In the genomic region with DNA sequence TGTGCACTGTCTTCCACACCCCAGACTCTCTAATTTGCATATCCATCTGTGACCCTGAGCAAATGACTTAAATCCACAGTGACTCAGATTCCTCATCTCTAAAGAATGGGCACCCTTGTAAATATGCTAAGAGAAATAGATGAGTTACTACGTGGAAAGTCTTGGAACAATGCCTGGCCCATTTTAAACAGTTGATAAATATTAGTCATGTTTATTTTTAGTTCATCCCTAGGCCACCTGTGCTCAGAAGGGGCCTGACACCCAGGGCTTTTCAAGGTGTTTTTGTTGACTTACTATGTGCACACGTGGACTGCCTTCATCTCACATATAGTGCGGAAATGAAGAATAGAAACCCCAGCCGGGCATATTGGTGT, we compare ENCODE assay signal across 9 cellular contexts. TPM values are rescaled to one million over a fixed set of nuclear protein-coding genes. Genes with fewer than 3 reads are reported as not detected.
DNase-seq lines count a peak whose midpoint lies in the region; ATAC-seq and TF ChIP-seq lines count a peak whose summit lies in the region.
"Had no signal": no experiment of that assay in that cellular context is flagged by ENCODE, and none has a peak within 500 bp of the region (broad histone marks: within the 10 kb centered on the region; RNA-seq: fewer than 3 reads in every experiment).

No MANE protein-coding gene starts in this region.

- H3K9ac ChIP-seq in liver (ENCODE audit: low read depth in 1 of 2, low read length in 2 of 2): no peak overlapping the region

- peak overlapping the region in 1 of 2 donors; percentile 40 for H3K27ac ChIP-seq in liver (ENCODE audit: low read depth in 1 of 2, low read length in 2 of 2)

- ATAC-seq in natural killer cell (no peak), HG02981 (IDR thresholded peaks at IDR 0.05; ENCODE audit: unreplicated experiment) (no peak), GM21390 (IDR thresholded peaks at IDR 0.05; ENCODE audit: unreplicated experiment) (no peak)

- intact Hi-C loops in natural killer cell (cut with micrococcal nuclease): loop anchor here (5.0 kb wide), 1 partner anchor 292 kb away; no protein-coding TSS in a partner anchor

- no peak overlapping the region for H3K4me3 Mint-ChIP-seq in natural killer cell

- DNase-seq in BJ (ENCODE audit: low read depth) (peak; percentile 95), LNCaP clone FGC (ENCODE audit: low read depth) (peak; percentile 75), astrocyte of the hippocampus (ENCODE audit: low read depth, low spot score) (peak; percentile 89), natural killer cell (no peak)
- DNase-seq in activated CD4-positive, alpha-beta T cell treated with anti-CD3 and anti-CD28 coated beads for 4 hours: no peak

- CTCF ChIA-PET in BJ (lab: Yijun Ruan, JAX): no interaction called here

- H3K4me1 Mint-ChIP-seq in natural killer cell: peaks cover 6 to 17% of the 10 kb centered on the region in 2 donors

- H3K27me3 ChIP-seq in BJ (ENCODE audit: control insufficient read depth, insufficient read depth, low read length): no peaks in the 10 kb centered on the region
- H3K27me3 ChIP-seq in liver (ENCODE audit: control insufficient read depth in 4 of 4, insufficient read depth in 4 of 4, low read length in 3 of 4): no peaks in the 10 kb centered on the region

- H3K27me3 Mint-ChIP-seq in natural killer cell (ENCODE audit: low read depth in 2 of 2): peaks cover 13 to 18% of the 10 kb centered on the region in 2 donors

- H3K4me3 ChIP-seq in BJ (ENCODE audit: low read depth, low read length): no peak overlapping the region
- no peak overlapping the region for H3K4me3 ChIP-seq in LNCaP clone FGC (ENCODE audit: low read depth, low read length)
- no peak overlapping the region for H3K4me3 ChIP-seq in liver (ENCODE audit: low read depth in 1 of 3, low read length in 3 of 3)

- H3K9me3 Mint-ChIP-seq in natural killer cell: peaks cover 0 to 2% of the 10 kb centered on the region in 2 donors

- TF ChIP-seq RAD21 in liver (IDR thresholded peaks at IDR 0.05): no peak

- H3K36me3 ChIP-seq in BJ (ENCODE audit: control insufficient read depth, insufficient read depth, low read length) (no peaks in the 10 kb centered on the region), liver (ENCODE audit: control insufficient read depth in 4 of 4, insufficient read depth in 3 of 4, low read depth in 1 of 4, low read length in 3 of 4) (no peaks in the 10 kb centered on the region)

- TF ChIP-seq CTCF in BJ (IDR thresholded peaks at IDR 0.05; ENCODE audit: insufficient read depth, low read depth, low read length) (no peak), LNCaP clone FGC (IDR thresholded peaks at IDR 0.05; ENCODE audit: control insufficient read depth, extremely low read depth, insufficient read depth) (no peak), liver (IDR thresholded peaks at IDR 0.05; ENCODE audit: low read depth, low read length, missing input control) (no peak), natural killer cell (IDR thresholded peaks at IDR 0.05) (no peak)

- no peaks in the 10 kb centered on the region for H3K36me3 Mint-ChIP-seq in natural killer cell

- peaks cover 0 to 9% (median 5%) of the 10 kb centered on the region in 4 donors for H3K4me1 ChIP-seq in liver (ENCODE audit: control insufficient read depth in 4 of 4, insufficient read depth in 4 of 4, low read length in 3 of 4)

- POLR2A ChIA-PET in BJ (lab: Charles Lee): interaction anchor here (0.8 kb wide), 1 partner anchor 27 kb away, joined by 3 read pairs; no protein-coding TSS in a partner anchor

- H3K9me3 ChIP-seq in liver (ENCODE audit: control insufficient read depth in 4 of 4, low read length in 3 of 4): no peaks in the 10 kb centered on the region

- no peak overlapping the region for H3K27ac Mint-ChIP-seq in natural killer cell

- 50% methylated on average over 4 of the region's 4 CpGs for WGBS in liver

TF ChIP-seq in liver, 16 proteins besides CTCF, POLR2A, EP300 and RAD21:
- TF ChIP-seq YY1 (IDR thresholded peaks at IDR 0.05) (no peak), HNF4G (IDR thresholded peaks at IDR 0.05) (no peak), NR2F2 (IDR thresholded peaks at IDR 0.05) (no peak), RXRA (IDR thresholded peaks at IDR 0.05) (peak in 1 of 2 donors; percentile 41), FOXA2 (IDR thresholded peaks at IDR 0.05) (peak; percentile 58), GABPA (IDR thresholded peaks at IDR 0.05 in 1 of 2, conservative IDR thresholded peaks at IDR 0.05 in 1 of 2) (no peak), SP1 (IDR thresholded peaks at IDR 0.05) (no peak), HNF4A (conservative IDR thresholded peaks at IDR 0.05) (peak in 1 of 2 donors; percentile 25), EGR1 (IDR thresholded peaks at IDR 0.05; ENCODE audit: low read depth in 2 of 2) (no peak), TAF1 (conservative IDR thresholded peaks at IDR 0.05) (no peak), JUND (IDR thresholded peaks at IDR 0.05) (peak in 1 of 2 donors; percentile 64), FOXA1 (IDR thresholded peaks at IDR 0.05) (no peak)
- TF ChIP-seq, protein P1, sequence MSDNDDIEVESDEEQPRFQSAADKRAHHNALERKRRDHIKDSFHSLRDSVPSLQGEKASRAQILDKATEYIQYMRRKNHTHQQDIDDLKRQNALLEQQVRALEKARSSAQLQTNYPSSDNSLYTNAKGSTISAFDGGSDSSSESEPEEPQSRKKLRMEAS (IDR thresholded peaks at IDR 0.05): no peak
- TF ChIP-seq, protein P2, sequence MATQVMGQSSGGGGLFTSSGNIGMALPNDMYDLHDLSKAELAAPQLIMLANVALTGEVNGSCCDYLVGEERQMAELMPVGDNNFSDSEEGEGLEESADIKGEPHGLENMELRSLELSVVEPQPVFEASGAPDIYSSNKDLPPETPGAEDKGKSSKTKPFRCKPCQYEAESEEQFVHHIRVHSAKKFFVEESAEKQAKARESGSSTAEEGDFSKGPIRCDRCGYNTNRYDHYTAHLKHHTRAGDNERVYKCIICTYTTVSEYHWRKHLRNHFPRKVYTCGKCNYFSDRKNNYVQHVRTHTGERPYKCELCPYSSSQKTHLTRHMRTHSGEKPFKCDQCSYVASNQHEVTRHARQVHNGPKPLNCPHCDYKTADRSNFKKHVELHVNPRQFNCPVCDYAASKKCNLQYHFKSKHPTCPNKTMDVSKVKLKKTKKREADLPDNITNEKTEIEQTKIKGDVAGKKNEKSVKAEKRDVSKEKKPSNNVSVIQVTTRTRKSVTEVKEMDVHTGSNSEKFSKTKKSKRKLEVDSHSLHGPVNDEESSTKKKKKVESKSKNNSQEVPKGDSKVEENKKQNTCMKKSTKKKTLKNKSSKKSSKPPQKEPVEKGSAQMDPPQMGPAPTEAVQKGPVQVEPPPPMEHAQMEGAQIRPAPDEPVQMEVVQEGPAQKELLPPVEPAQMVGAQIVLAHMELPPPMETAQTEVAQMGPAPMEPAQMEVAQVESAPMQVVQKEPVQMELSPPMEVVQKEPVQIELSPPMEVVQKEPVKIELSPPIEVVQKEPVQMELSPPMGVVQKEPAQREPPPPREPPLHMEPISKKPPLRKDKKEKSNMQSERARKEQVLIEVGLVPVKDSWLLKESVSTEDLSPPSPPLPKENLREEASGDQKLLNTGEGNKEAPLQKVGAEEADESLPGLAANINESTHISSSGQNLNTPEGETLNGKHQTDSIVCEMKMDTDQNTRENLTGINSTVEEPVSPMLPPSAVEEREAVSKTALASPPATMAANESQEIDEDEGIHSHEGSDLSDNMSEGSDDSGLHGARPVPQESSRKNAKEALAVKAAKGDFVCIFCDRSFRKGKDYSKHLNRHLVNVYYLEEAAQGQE (IDR thresholded peaks at IDR 0.05): no peak
- TF ChIP-seq, protein P3, sequence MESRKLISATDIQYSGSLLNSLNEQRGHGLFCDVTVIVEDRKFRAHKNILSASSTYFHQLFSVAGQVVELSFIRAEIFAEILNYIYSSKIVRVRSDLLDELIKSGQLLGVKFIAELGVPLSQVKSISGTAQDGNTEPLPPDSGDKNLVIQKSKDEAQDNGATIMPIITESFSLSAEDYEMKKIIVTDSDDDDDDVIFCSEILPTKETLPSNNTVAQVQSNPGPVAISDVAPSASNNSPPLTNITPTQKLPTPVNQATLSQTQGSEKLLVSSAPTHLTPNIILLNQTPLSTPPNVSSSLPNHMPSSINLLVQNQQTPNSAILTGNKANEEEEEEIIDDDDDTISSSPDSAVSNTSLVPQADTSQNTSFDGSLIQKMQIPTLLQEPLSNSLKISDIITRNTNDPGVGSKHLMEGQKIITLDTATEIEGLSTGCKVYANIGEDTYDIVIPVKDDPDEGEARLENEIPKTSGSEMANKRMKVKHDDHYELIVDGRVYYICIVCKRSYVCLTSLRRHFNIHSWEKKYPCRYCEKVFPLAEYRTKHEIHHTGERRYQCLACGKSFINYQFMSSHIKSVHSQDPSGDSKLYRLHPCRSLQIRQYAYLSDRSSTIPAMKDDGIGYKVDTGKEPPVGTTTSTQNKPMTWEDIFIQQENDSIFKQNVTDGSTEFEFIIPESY (IDR thresholded peaks at IDR 0.05): no peak
- TF ChIP-seq, protein P4, sequence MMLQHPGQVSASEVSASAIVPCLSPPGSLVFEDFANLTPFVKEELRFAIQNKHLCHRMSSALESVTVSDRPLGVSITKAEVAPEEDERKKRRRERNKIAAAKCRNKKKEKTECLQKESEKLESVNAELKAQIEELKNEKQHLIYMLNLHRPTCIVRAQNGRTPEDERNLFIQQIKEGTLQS (IDR thresholded peaks at IDR 0.05): peak; percentile 26

RNA-seq across cellular contexts. Expression of a gene that starts 0.8 kb away (rescaled TPM):
- polyA plus RNA-seq in BJ (2011; rRNA removed) (2.2 and 4.3 TPM in 2 replicates), liver (10 to 100 TPM in 1 of 2 donors, 1 to 10 TPM in 1; 4.3 to 20.4 TPM)
- 3.9 and 6.0 TPM in 2 replicates for polyA minus RNA-seq in BJ (2011; rRNA and poly(A)+ RNA removed)
- total RNA-seq in liver (10 to 100 TPM in 1 of 2 donors, 1 to 10 TPM in 1; 3.1 to 18.5 TPM), natural killer cell (under 1 TPM in 1 of 3 donors, not detected in 2; 0.45 TPM)
- total RNA-seq: mononuclear cell had no signal

RNA-seq across cellular contexts. Expression of a gene that starts 18.5 kb away (rescaled TPM):
- polyA plus RNA-seq in BJ (2011; rRNA removed) (0.56 and 1.5 TPM in 2 replicates), liver (10 to 100 TPM; 19.4 to 20.1 TPM)
- 0.15 and 0.57 TPM in 2 replicates for polyA minus RNA-seq in BJ (2011; rRNA and poly(A)+ RNA removed)
- total RNA-seq in liver (10 to 100 TPM in 1 of 2 donors, 1 to 10 TPM in 1; 4.8 to 13.7 TPM), natural killer cell (10 to 100 TPM; 12.6 to 14.7 (median 14.6) TPM)

RNA-seq across cellular contexts. Expression of a gene that starts 30.0 kb away (rescaled TPM):
- 0.26 and 0.47 TPM in 2 replicates for polyA plus RNA-seq in BJ (2011; rRNA removed)
- 0.26 TPM in 1 of 2 replicates, not detected in the other for polyA minus RNA-seq in BJ (2011; rRNA and poly(A)+ RNA removed)
- total RNA-seq in liver: under 1 TPM in 1 of 2 donors, not detected in 1; under 0.01 TPM
- not detected for polyA plus RNA-seq in liver
- 1 to 10 TPM; 4.9 to 6.1 (median 5.3) TPM for total RNA-seq in natural killer cell

RNA-seq across cellular contexts. Expression of a gene that starts 43.7 kb away (rescaled TPM):
- polyA plus RNA-seq in BJ (2011; rRNA removed) (0.39 and 0.51 TPM in 2 replicates), liver (under 1 TPM; 0.18 to 0.64 TPM)
- polyA minus RNA-seq in BJ (2011; rRNA and poly(A)+ RNA removed): 0.26 TPM in 1 of 2 replicates, not detected in the other
- total RNA-seq in liver (under 1 TPM; 0.23 to 0.50 TPM), natural killer cell (not detected)

RNA-seq across cellular contexts. Expression of a gene that starts 48.7 kb away (rescaled TPM):
- polyA plus RNA-seq in BJ (2011; rRNA removed) (25.9 and 42.5 TPM in 2 replicates), liver (10 to 100 TPM in 1 of 2 donors, 1 to 10 TPM in 1; 5.5 to 20.4 TPM)
- polyA minus RNA-seq in BJ (2011; rRNA and poly(A)+ RNA removed): 45.2 and 45.5 TPM in 2 replicates
- total RNA-seq in liver (10 to 100 TPM; 24.6 to 40.1 TPM), natural killer cell (100 to 1,000 TPM; 252 to 275 (median 260) TPM)

Comparison
In these comparisons a context has a peak if more than half of its experiments do, and no peak if none do; other contexts are left out.
1. DNase-seq: peak in BJ (single experiment), LNCaP clone FGC (single experiment) and astrocyte of the hippocampus (single experiment); none in natural killer cell (single experiment) and activated CD4-positive, alpha-beta T cell treated with anti-CD3 and anti-CD28 coated beads for 4 hours (0 of 2).
2. RNA of a gene that starts 30.0 kb away (total RNA-seq): 4.9 to 6.1 TPM in natural killer cell; under 0.01 TPM in liver; every median in the first group is over 4 times any median in the second.